14 cellular contexts compared by ENCODE assay signal in genomic region chr6:14671261-14671681, GRCh38.
A peak's percentile ranks its signal among the peaks of the same experiment; 100 is the strongest.
DNase-seq lines count a peak whose midpoint lies in the region; FAIRE-seq and TF ChIP-seq lines count a peak whose summit lies in the region.
"Had no signal": no experiment of that assay in that cellular context is flagged by ENCODE, and none has a peak within 500 bp of the region (broad histone marks: within the 10 kb centered on the region; RNA-seq: fewer than 3 reads in every experiment).

No MANE protein-coding gene starts in this region.

- no peaks in the 10 kb centered on the region for H3K27me3 ChIP-seq in small intestine (ENCODE audit: control insufficient read depth in 2 of 2, insufficient read depth in 2 of 2, low read length in 2 of 2)

- peaks cover 0 to 9% of the 10 kb centered on the region in 2 donors for H3K4me1 ChIP-seq in small intestine (ENCODE audit: control insufficient read depth in 2 of 2, insufficient read depth in 1 of 2, low read depth in 1 of 2, low read length in 1 of 2)

- 5 to 36% (median 29%) methylated on average over 1 of the region's 1 CpG for WGBS in small intestine, 3 donors

- H3K27ac ChIP-seq in small intestine (ENCODE audit: low read depth in 1 of 2, low read length in 1 of 2): no peak overlapping the region
- H3K27ac ChIP-seq: 22Rv1, KMS-11 had no signal

- H3K36me3 ChIP-seq in small intestine (ENCODE audit: control insufficient read depth in 2 of 2, insufficient read depth in 2 of 2, low read length in 2 of 2): no peaks in the 10 kb centered on the region

- no peaks in the 10 kb centered on the region for H3K9me3 ChIP-seq in small intestine (ENCODE audit: control insufficient read depth, low read depth)

- DNase-seq in DMS 273 (lab: John Stamatoyannopoulos, UW; ENCODE audit: unreplicated experiment) (peak; percentile 83), DMS 273 treated with DMSO at 0.1 percent for 48 hours (lab: John Stamatoyannopoulos, UW) (no peak), RPMI8226 (peak; percentile 87), foreskin fibroblast (peak; percentile 67 to 77), small intestine (peak; percentile 44), NK-92 (lab: John Stamatoyannopoulos, UW; ENCODE audit: unreplicated experiment) (no peak), COLO668 (lab: John Stamatoyannopoulos, UW; ENCODE audit: unreplicated experiment) (no peak)
- DNase-seq in stimulated activated naive CD4-positive, alpha-beta T cell treated with Interleukin-2 at 50 U/mL for 16 hours (lab: John Stamatoyannopoulos, UW): no peak
- DNase-seq: NK-92 treated with Interleukin-12 subunit alpha and Interleukin-12 subunit beta, amount 100 ng/mL, for 24 hours; T-helper 9 cell had no signal

- no peak for TF ChIP-seq CTCF in foreskin fibroblast (IDR thresholded peaks at IDR 0.05; ENCODE audit: low read depth, low read length)

- FAIRE-seq in small intestine (lab: Jason Lieb, UNC): no peak
- FAIRE-seq: colon, G401.6 had no signal

- H3K4me3 ChIP-seq in foreskin fibroblast (ENCODE audit: low read depth in 1 of 2, low read length in 2 of 2) (no peak overlapping the region), small intestine (ENCODE audit: low read depth in 1 of 2, low read length in 2 of 2) (no peak overlapping the region)

Comparison
In these comparisons a context has a peak if more than half of its experiments do, and no peak if none do; other contexts are left out.
1. DNase-seq: peak in DMS 273 (single experiment), RPMI8226 (single experiment), foreskin fibroblast (2 of 2) and small intestine (single experiment); none in DMS 273 treated with DMSO at 0.1 percent for 48 hours (single experiment), NK-92 (single experiment), COLO668 (single experiment) and stimulated activated naive CD4-positive, alpha-beta T cell treated with Interleukin-2 at 50 U/mL for 16 hours (single experiment).